1 cellular context compared by ENCODE assay signal in genomic region chr5:544675-545330, GRCh38.
TF ChIP-seq lines count a peak whose summit lies in the region.

No MANE protein-coding gene starts in this region.

TF ChIP-seq in HepG2, 621 proteins besides CTCF, POLR2A, EP300 and RAD21 (continued from another document):
- no peak for TF ChIP-seq KDM2A (CRISPR knock-in tag; IDR thresholded peaks at IDR 0.05; ENCODE audit: borderline replicate concordance, low read depth)
- no peak for TF ChIP-seq PRDM15 (CRISPR knock-in tag; IDR thresholded peaks at IDR 0.05)
- TF ChIP-seq NFYB (CRISPR knock-in tag; IDR thresholded peaks at IDR 0.05) = peak; percentile 15; the same call in 1 of the 2 replicates
- TF ChIP-seq RFXANK (CRISPR knock-in tag; IDR thresholded peaks at IDR 0.05) = no peak
